8 cellular contexts compared by ENCODE assay signal in genomic region chr3:185585862-185586643, GRCh38. TPM values are rescaled to one million over a fixed set of nuclear protein-coding genes. Genes with fewer than 3 reads are reported as not detected.
A peak's percentile ranks its signal among the peaks of the same experiment; 100 is the strongest.
DNase-seq lines count a peak whose midpoint lies in the region; ATAC-seq and TF ChIP-seq lines count a peak whose summit lies in the region.

TSS of gene SENP2 (plus strand) at chr3:185586295. CDS start at chr3:185586414, 119 bp downstream.

- H3K4me3 Mint-ChIP-seq in activated T-cell treated with anti-CD3 and anti-CD28 coated beads, Interleukin-2, amount 50 U/mL, for 24 hours: peak within 1 kb of the TSS; percentile 94

- H3K4me1 Mint-ChIP-seq in activated T-cell treated with anti-CD3 and anti-CD28 coated beads, Interleukin-2, amount 50 U/mL, for 24 hours (ENCODE audit: low read depth): peaks cover 36% of the 10 kb centered on the region

- H3K4me3 ChIP-seq in epithelial cell of proximal tubule (ENCODE audit: low read depth, low read length): peak within 1 kb of the TSS; percentile 97

- no peak for TF ChIP-seq CTCF in epithelial cell of proximal tubule (conservative IDR thresholded peaks at IDR 0.05; ENCODE audit: low read depth, low read length)

- no peaks in the 10 kb centered on the region for H3K9me3 Mint-ChIP-seq in activated T-cell treated with anti-CD3 and anti-CD28 coated beads, Interleukin-2, amount 50 U/mL, for 24 hours

- peak within 1 kb of the TSS; percentile 96 for H3K27ac Mint-ChIP-seq in activated T-cell treated with anti-CD3 and anti-CD28 coated beads, Interleukin-2, amount 50 U/mL, for 24 hours

- no peaks in the 10 kb centered on the region for H3K27me3 Mint-ChIP-seq in activated T-cell treated with anti-CD3 and anti-CD28 coated beads, Interleukin-2, amount 50 U/mL, for 24 hours

- peaks cover 22% of the 10 kb centered on the region for H3K36me3 Mint-ChIP-seq in activated T-cell treated with anti-CD3 and anti-CD28 coated beads, Interleukin-2, amount 50 U/mL, for 24 hours (ENCODE audit: low read depth)

- peak; percentile 94 for ATAC-seq in GM21717 (IDR thresholded peaks at IDR 0.05; ENCODE audit: unreplicated experiment)

- in situ Hi-C loops in KBM-7 (cut with MboI; ENCODE audit: low pct_unique_long_range_greater_than_20kb, low sequenced_read_pairs): no loop called here

- DNase-seq in DMS153 treated with DMSO at 0.1 percent for 48 hours (lab: John Stamatoyannopoulos, UW; ENCODE audit: unreplicated experiment) (peak; percentile 97), KBM-7 (peak; percentile 99), epithelial cell of proximal tubule (ENCODE audit: low read depth) (peak; percentile 82), mucosa of gallbladder (ENCODE audit: low spot score) (peak; percentile 99)
- DNase-seq in activated T-cell treated with anti-CD3 and anti-CD28 coated beads, Interleukin-2, amount 50 U/mL, for 24 hours: peak; percentile 99
- peak; percentile 99 for DNase-seq in stimulated activated CD8-positive, alpha-beta memory T cell treated with anti-CD3 and anti-CD28 coated beads, Interleukin-4, amount 100 ng/mL, for 4 hours (ENCODE audit: low read depth in 2 of 2, low spot score in 1 of 2)

TF ChIP-seq in PFSK-1, 5 proteins besides CTCF, POLR2A, EP300 and RAD21:
- no peak for TF ChIP-seq REST (IDR thresholded peaks at IDR 0.05; ENCODE audit: insufficient read depth in 1 of 2, low read depth in 2 of 2, low read length in 2 of 2)
- TF ChIP-seq FOXP2 (optimal IDR thresholded peaks at IDR 0.05; ENCODE audit: borderline replicate concordance, extremely low read depth, extremely low read length, insufficient read depth): no peak
- TF ChIP-seq TAF1 (IDR thresholded peaks at IDR 0.05; ENCODE audit: borderline replicate concordance, insufficient read depth, low read length): no peak
- peak; percentile 68 for TF ChIP-seq POLR2AphosphoS5 (IDR thresholded peaks at IDR 0.05; ENCODE audit: low read depth, low read length)
- TF ChIP-seq SIN3A (IDR thresholded peaks at IDR 0.05; ENCODE audit: borderline replicate concordance, insufficient read depth, low read length): peak; percentile 7; the same call in 1 of the 2 replicates

RNA-seq across cellular contexts. Expression of gene SENP2, which starts in this region (rescaled TPM):
- polyA plus RNA-seq in PFSK-1 (2012; ENCODE audit: insufficient read length, low read depth): 6.8 TPM
- 12.9 and 20.8 TPM in 2 replicates for total RNA-seq in epithelial cell of proximal tubule
- 35.3 TPM for total RNA-seq in mucosa of gallbladder

Comparison
In these comparisons a context has a peak if more than half of its experiments do, and no peak if none do; other contexts are left out.
1. Peak in every context shown above with its lines: DNase-seq, ATAC-seq and H3K4me3 ChIP-seq.